ENCODE assay signal across 8 cellular contexts in the genomic region with DNA sequence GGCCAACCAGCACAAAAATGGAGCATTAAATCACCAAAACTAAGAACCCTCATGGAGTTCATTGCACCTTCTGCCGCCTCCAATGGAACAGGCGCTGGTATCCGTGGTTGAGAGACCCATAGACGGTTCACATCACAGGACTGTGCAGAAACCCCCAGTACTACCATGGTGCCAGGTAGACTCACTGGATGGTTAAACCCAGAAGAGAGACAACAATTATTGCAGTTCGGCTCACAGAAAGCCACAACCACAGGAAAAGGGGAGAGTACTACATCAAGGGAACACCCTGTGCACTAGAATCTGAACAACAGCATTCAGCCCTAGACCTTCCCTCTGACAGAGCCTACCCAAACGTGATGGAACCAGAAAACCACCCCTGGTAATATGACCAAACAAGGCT.
DNase-seq lines count a peak whose midpoint lies in the region; ATAC-seq and TF ChIP-seq lines count a peak whose summit lies in the region.
"Not testable (repeated sequence)": the region's sequence is repeated elsewhere in the genome, so short reads cannot be mapped to it uniquely, and the experiment has no call there.

No MANE protein-coding gene starts in this region.

- H3K4me1 Mint-ChIP-seq in CD8-positive, alpha-beta T cell (ENCODE audit: low read depth); activated CD4-positive, alpha-beta T cell treated with anti-CD3 and anti-CD28 coated beads, Interleukin-2, amount 10 ng/mL, durations not matched to agents 7 days and 5 days; activated CD8-positive, alpha-beta memory T cell treated with anti-CD3 and anti-CD28 coated beads, Interleukin-2, amount 10 ng/mL, durations not matched to agents 7 days and 5 days; activated naive CD8-positive, alpha-beta T cell treated with anti-CD3 and anti-CD28 coated beads, Interleukin-2, amount 10 ng/mL, durations not matched to agents 7 days and 5 days; progenitor cell of endocrine pancreas (ENCODE audit: low read depth): not testable (repeated sequence)
- H3K4me1 Mint-ChIP-seq in endodermal cell = peaks cover 22% of the 10 kb centered on the region
- H3K4me1 Mint-ChIP-seq in naive thymus-derived CD8-positive, alpha-beta T cell = peaks cover 6 to 17% (median 11%) of the 10 kb centered on the region in 4 donors

- peak overlapping the region; percentile 60 for H3K27ac Mint-ChIP-seq in CD8-positive, alpha-beta T cell
- peak overlapping the region; percentile 31 for H3K27ac Mint-ChIP-seq in activated CD4-positive, alpha-beta T cell treated with anti-CD3 and anti-CD28 coated beads, Interleukin-2, amount 10 ng/mL, durations not matched to agents 7 days and 5 days
- H3K27ac Mint-ChIP-seq in activated CD8-positive, alpha-beta memory T cell treated with anti-CD3 and anti-CD28 coated beads, Interleukin-2, amount 10 ng/mL, durations not matched to agents 7 days and 5 days = peak overlapping the region; percentile 33
- H3K27ac Mint-ChIP-seq in activated naive CD8-positive, alpha-beta T cell treated with anti-CD3 and anti-CD28 coated beads, Interleukin-2, amount 10 ng/mL, durations not matched to agents 7 days and 5 days = peak overlapping the region; percentile 42
- H3K27ac Mint-ChIP-seq in endodermal cell (peak overlapping the region; percentile 14), progenitor cell of endocrine pancreas (peak overlapping the region; percentile 56)
- peak overlapping the region in 8 of 10 donors; percentile 28 to 90 (median 74) for H3K27ac Mint-ChIP-seq in naive thymus-derived CD8-positive, alpha-beta T cell

- H3K9me3 ChIP-seq in CD8-positive, alpha-beta T cell (ENCODE audit: low read length); endodermal cell (ENCODE audit: control insufficient read depth, low read length): not testable (repeated sequence)

- not testable (repeated sequence) for H3K4me3 ChIP-seq in CD8-positive, alpha-beta T cell (ENCODE audit: low read depth, low read length); Jurkat, Clone E6-1 (ENCODE audit: low read length); endodermal cell (ENCODE audit: low read length)

- H3K9me3 Mint-ChIP-seq in CD8-positive, alpha-beta T cell; activated CD4-positive, alpha-beta T cell treated with anti-CD3 and anti-CD28 coated beads, Interleukin-2, amount 10 ng/mL, durations not matched to agents 7 days and 5 days; activated CD8-positive, alpha-beta memory T cell treated with anti-CD3 and anti-CD28 coated beads, Interleukin-2, amount 10 ng/mL, durations not matched to agents 7 days and 5 days (ENCODE audit: low read depth); activated naive CD8-positive, alpha-beta T cell treated with anti-CD3 and anti-CD28 coated beads, Interleukin-2, amount 10 ng/mL, durations not matched to agents 7 days and 5 days; endodermal cell; naive thymus-derived CD8-positive, alpha-beta T cell; progenitor cell of endocrine pancreas (ENCODE audit: low read depth): not testable (repeated sequence)

- WGBS in endodermal cell (ENCODE audit: insufficient coverage in 1 of 2, insufficient read length in 1 of 2), 2 experiments = 90 to 94% methylated on average over 5 to 6 of the region's 6 CpGs

- H3K27ac ChIP-seq in CD8-positive, alpha-beta T cell (ENCODE audit: low read depth, low read length); endodermal cell (ENCODE audit: low read depth, low read length): not testable (repeated sequence)

- CTCF ChIA-PET in CD8-positive, alpha-beta T cell (lab: Charles Lee); activated CD4-positive, alpha-beta T cell treated with anti-CD3 and anti-CD28 coated beads, Interleukin-2, amount 10 ng/mL, durations not matched to agents 7 days and 5 days (lab: Charles Lee); activated CD8-positive, alpha-beta memory T cell treated with anti-CD3 and anti-CD28 coated beads, Interleukin-2, amount 10 ng/mL, durations not matched to agents 7 days and 5 days (lab: Charles Lee): not testable (repeated sequence)

- ATAC-seq in CD8-positive, alpha-beta T cell; activated CD8-positive, alpha-beta memory T cell treated with anti-CD3 and anti-CD28 coated beads, Interleukin-2, amount 10 ng/mL, durations not matched to agents 7 days and 5 days: not testable (repeated sequence)
- peak; percentile 65 for ATAC-seq in activated naive CD8-positive, alpha-beta T cell treated with anti-CD3 and anti-CD28 coated beads, Interleukin-2, amount 10 ng/mL, durations not matched to agents 7 days and 5 days (ENCODE audit: low read depth)
- ATAC-seq in naive thymus-derived CD8-positive, alpha-beta T cell = peak; percentile 23 to 75

- not testable (repeated sequence) for H3K36me3 ChIP-seq in CD8-positive, alpha-beta T cell (ENCODE audit: insufficient read depth, low read length); endodermal cell (ENCODE audit: control insufficient read depth, insufficient read depth, low read length)

- DNase-seq in CD8-positive, alpha-beta T cell; activated CD4-positive, alpha-beta T cell treated with anti-CD3 and anti-CD28 coated beads, Interleukin-2, amount 10 ng/mL, durations not matched to agents 7 days and 5 days; activated CD8-positive, alpha-beta memory T cell treated with anti-CD3 and anti-CD28 coated beads, Interleukin-2, amount 10 ng/mL, durations not matched to agents 7 days and 5 days; activated naive CD8-positive, alpha-beta T cell treated with anti-CD3 and anti-CD28 coated beads, Interleukin-2, amount 10 ng/mL, durations not matched to agents 7 days and 5 days; endodermal cell; progenitor cell of endocrine pancreas (ENCODE audit: low spot score, unreplicated experiment): not testable (repeated sequence)
- DNase-seq in Jurkat, Clone E6-1 (ENCODE audit: low read depth, low spot score) = peak; percentile 48
- DNase-seq in naive thymus-derived CD8-positive, alpha-beta T cell = peak in 3 of 10 donors; percentile 16 to 46 (median 40)

- H3K4me3 Mint-ChIP-seq in CD8-positive, alpha-beta T cell; activated CD4-positive, alpha-beta T cell treated with anti-CD3 and anti-CD28 coated beads, Interleukin-2, amount 10 ng/mL, durations not matched to agents 7 days and 5 days; activated CD8-positive, alpha-beta memory T cell treated with anti-CD3 and anti-CD28 coated beads, Interleukin-2, amount 10 ng/mL, durations not matched to agents 7 days and 5 days; activated naive CD8-positive, alpha-beta T cell treated with anti-CD3 and anti-CD28 coated beads, Interleukin-2, amount 10 ng/mL, durations not matched to agents 7 days and 5 days; endodermal cell; progenitor cell of endocrine pancreas (ENCODE audit: low read depth): not testable (repeated sequence)
- H3K4me3 Mint-ChIP-seq in naive thymus-derived CD8-positive, alpha-beta T cell = peak overlapping the region in 6 of 10 donors; percentile 16 to 62 (median 20)

- not testable (repeated sequence) for TF ChIP-seq CTCF in CD8-positive, alpha-beta T cell (IDR thresholded peaks at IDR 0.05); endodermal cell (conservative IDR thresholded peaks at IDR 0.05); progenitor cell of endocrine pancreas (IDR thresholded peaks at IDR 0.05; ENCODE audit: unreplicated experiment)

- peaks cover 19% of the 10 kb centered on the region for H3K36me3 Mint-ChIP-seq in CD8-positive, alpha-beta T cell
- peaks cover 11% of the 10 kb centered on the region for H3K36me3 Mint-ChIP-seq in activated CD4-positive, alpha-beta T cell treated with anti-CD3 and anti-CD28 coated beads, Interleukin-2, amount 10 ng/mL, durations not matched to agents 7 days and 5 days (ENCODE audit: low read depth)
- peaks cover 12% of the 10 kb centered on the region for H3K36me3 Mint-ChIP-seq in activated CD8-positive, alpha-beta memory T cell treated with anti-CD3 and anti-CD28 coated beads, Interleukin-2, amount 10 ng/mL, durations not matched to agents 7 days and 5 days
- H3K36me3 Mint-ChIP-seq in activated naive CD8-positive, alpha-beta T cell treated with anti-CD3 and anti-CD28 coated beads, Interleukin-2, amount 10 ng/mL, durations not matched to agents 7 days and 5 days = peaks cover 22% of the 10 kb centered on the region
- peaks cover 12% of the 10 kb centered on the region for H3K36me3 Mint-ChIP-seq in endodermal cell (ENCODE audit: low read depth)
- H3K36me3 Mint-ChIP-seq in naive thymus-derived CD8-positive, alpha-beta T cell = peaks cover 0 to 16% (median 5%) of the 10 kb centered on the region in 3 donors
- H3K36me3 Mint-ChIP-seq in progenitor cell of endocrine pancreas (ENCODE audit: insufficient read depth) = not testable (repeated sequence)

- intact Hi-C loops in CD8-positive, alpha-beta T cell (cut with DNase I, micrococcal nuclease) = not testable (repeated sequence)

- not testable (repeated sequence) for H3K4me1 ChIP-seq in CD8-positive, alpha-beta T cell (ENCODE audit: insufficient read depth, low read length); endodermal cell (ENCODE audit: control insufficient read depth, insufficient read depth, low read length)

- not testable (repeated sequence) for H3K9ac ChIP-seq in endodermal cell (ENCODE audit: extremely low read depth, low read length, poor library complexity, severe bottlenecking)

- not testable (repeated sequence) for H3K27me3 Mint-ChIP-seq in CD8-positive, alpha-beta T cell (ENCODE audit: low read depth); activated CD4-positive, alpha-beta T cell treated with anti-CD3 and anti-CD28 coated beads, Interleukin-2, amount 10 ng/mL, durations not matched to agents 7 days and 5 days; activated CD8-positive, alpha-beta memory T cell treated with anti-CD3 and anti-CD28 coated beads, Interleukin-2, amount 10 ng/mL, durations not matched to agents 7 days and 5 days; activated naive CD8-positive, alpha-beta T cell treated with anti-CD3 and anti-CD28 coated beads, Interleukin-2, amount 10 ng/mL, durations not matched to agents 7 days and 5 days; endodermal cell (ENCODE audit: insufficient read depth); naive thymus-derived CD8-positive, alpha-beta T cell; progenitor cell of endocrine pancreas

- not testable (repeated sequence) for H3K27me3 ChIP-seq in CD8-positive, alpha-beta T cell (ENCODE audit: insufficient read depth, low read length); endodermal cell (ENCODE audit: control insufficient read depth, insufficient read depth, low read length, poor library complexity, severe bottlenecking)

- POLR2A ChIA-PET in CD8-positive, alpha-beta T cell (lab: Charles Lee); activated CD4-positive, alpha-beta T cell treated with anti-CD3 and anti-CD28 coated beads, Interleukin-2, amount 10 ng/mL, durations not matched to agents 7 days and 5 days (lab: Charles Lee); activated naive CD8-positive, alpha-beta T cell treated with anti-CD3 and anti-CD28 coated beads, Interleukin-2, amount 10 ng/mL, durations not matched to agents 7 days and 5 days (lab: Charles Lee); naive thymus-derived CD8-positive, alpha-beta T cell (lab: Charles Lee): not testable (repeated sequence)

Comparison
In these comparisons a context has a peak if more than half of its experiments do, and no peak if none do; other contexts are left out.
1. H3K27ac Mint-ChIP-seq: peak in every context shown above with its lines; median percentile 74 in naive thymus-derived CD8-positive, alpha-beta T cell; 60 in CD8-positive, alpha-beta T cell; 56 in progenitor cell of endocrine pancreas; 42 in activated naive CD8-positive, alpha-beta T cell treated with anti-CD3 and anti-CD28 coated beads, Interleukin-2, amount 10 ng/mL, durations not matched to agents 7 days and 5 days; 33 in activated CD8-positive, alpha-beta memory T cell treated with anti-CD3 and anti-CD28 coated beads, Interleukin-2, amount 10 ng/mL, durations not matched to agents 7 days and 5 days; 31 in activated CD4-positive, alpha-beta T cell treated with anti-CD3 and anti-CD28 coated beads, Interleukin-2, amount 10 ng/mL, durations not matched to agents 7 days and 5 days; 14 in endodermal cell.